ENCODE assay signal across 19 cellular contexts in genomic region chr2:525611-526010, GRCh38.
A peak's percentile ranks its signal among the peaks of the same experiment; 100 is the strongest.
DNase-seq lines count a peak whose midpoint lies in the region; ATAC-seq and TF ChIP-seq lines count a peak whose summit lies in the region.
"Had no signal": no experiment of that assay in that cellular context is flagged by ENCODE, and none has a peak within 500 bp of the region (broad histone marks: within the 10 kb centered on the region; RNA-seq: fewer than 3 reads in every experiment).

No MANE protein-coding gene starts in this region.

- H3K4me3 Mint-ChIP-seq in activated CD4-positive, alpha-beta T cell treated with anti-CD3 and anti-CD28 coated beads, Interleukin-2, amount 10 ng/mL, durations not matched to agents 7 days and 5 days: no peak overlapping the region
- H3K4me3 Mint-ChIP-seq: B cell; CD4-positive, alpha-beta T cell; CD8-positive, alpha-beta T cell had no signal

- H3K23ac ChIP-seq in IMR-90 (ENCODE audit: low read depth, low read length) (no peak overlapping the region), neuronal stem cell (ENCODE audit: low read depth, low read length, poor library complexity) (no peak overlapping the region)

- TF ChIP-seq POLR2A in IMR-90 (IDR thresholded peaks at IDR 0.05; ENCODE audit: low read depth, low read length): no peak

- H3K56ac ChIP-seq in IMR-90 (ENCODE audit: extremely low read depth, insufficient read depth, low read length): no peak overlapping the region

- no peak overlapping the region for H3K4me2 ChIP-seq in IMR-90 (ENCODE audit: low read depth, low read length)
- H3K4me2 ChIP-seq in neuronal stem cell (ENCODE audit: insufficient read depth, low read length, poor library complexity, severe bottlenecking): no peak overlapping the region
- H3K4me2 ChIP-seq: A549; BLaER1 treated with 17β-estradiol and CSF1 and Interleukin-3, amounts not matched to agents 10 nM and 100 nM had no signal

- no peak for TF ChIP-seq RAD21 in IMR-90 (IDR thresholded peaks at IDR 0.05; ENCODE audit: low read length)

- H2BK5ac ChIP-seq in IMR-90 (ENCODE audit: low read depth, low read length, poor library complexity, severe bottlenecking) (no peak overlapping the region), neuronal stem cell (ENCODE audit: low read length) (no peak overlapping the region)

- H2AK5ac ChIP-seq in IMR-90 (ENCODE audit: low read depth, low read length): no peak overlapping the region
- no peak overlapping the region for H2AK5ac ChIP-seq in neuronal stem cell (ENCODE audit: low read depth, low read length)

- CTCF ChIA-PET in activated CD4-positive, alpha-beta T cell treated with anti-CD3 and anti-CD28 coated beads, Interleukin-2, amount 10 ng/mL, durations not matched to agents 7 days and 5 days (lab: Charles Lee): no interaction called here
- CTCF ChIA-PET in IMR-90 (lab: Yijun Ruan, JAX): no interaction called here

- H3K27me3 ChIP-seq in IMR-90 (ENCODE audit: control insufficient read depth, insufficient read depth, low read length) (no peaks in the 10 kb centered on the region), neuronal stem cell (ENCODE audit: control insufficient read depth in 3 of 3, insufficient read depth in 3 of 3, low read depth in 1 of 3, low read length in 3 of 3) (peaks cover 0 to 10% (median 0%) of the 10 kb centered on the region in 3 experiments), HAP-1 (ENCODE audit: low read depth) (no peaks in the 10 kb centered on the region)
- H3K27me3 ChIP-seq: BLaER1 treated with 17β-estradiol and CSF1 and Interleukin-3, amounts not matched to agents 10 nM and 100 nM had no signal

- no TSS peak for BruUV-seq in IMR-90 (replicated peaks; lab: Mats Ljungman, UMichigan)

- H2BK12ac ChIP-seq in neuronal stem cell (ENCODE audit: low read length): no peak overlapping the region

- H3K4me1 Mint-ChIP-seq in activated CD4-positive, alpha-beta T cell treated with anti-CD3 and anti-CD28 coated beads, Interleukin-2, amount 10 ng/mL, durations not matched to agents 7 days and 5 days: no peaks in the 10 kb centered on the region
- H3K4me1 Mint-ChIP-seq: B cell had no signal

- H3K27ac ChIP-seq in IMR-90 (ENCODE audit: insufficient read depth, low read length) (no peak overlapping the region), neuronal stem cell (replicated peaks; ENCODE audit: low read length) (no peak overlapping the region)
- H3K27ac ChIP-seq: 22Rv1; A549; BLaER1 treated with 17β-estradiol and CSF1 and Interleukin-3, amounts not matched to agents 10 nM and 100 nM; C4-2B had no signal

- H3K14ac ChIP-seq in IMR-90 (replicated peaks; ENCODE audit: low read depth, low read length) (no peak overlapping the region), neuronal stem cell (ENCODE audit: low read length) (no peak overlapping the region)

- no peak overlapping the region for H4K5ac ChIP-seq in IMR-90 (ENCODE audit: low read depth, low read length)

- peak overlapping the region; percentile 28 for H2AK9ac ChIP-seq in IMR-90 (replicated peaks; ENCODE audit: low read depth, low read length, poor library complexity)

- no peak overlapping the region for H3K18ac ChIP-seq in IMR-90 (ENCODE audit: low read depth, low read length)
- peak overlapping the region; percentile 32 for H3K18ac ChIP-seq in neuronal stem cell (ENCODE audit: low read length)

- H2BK15ac ChIP-seq in IMR-90 (ENCODE audit: low read depth, low read length) (no peak overlapping the region), neuronal stem cell (ENCODE audit: low read length) (no peak overlapping the region)

- H4K8ac ChIP-seq in IMR-90 (ENCODE audit: low read depth in 2 of 2, low read length in 2 of 2): no peak overlapping the region
- no peak overlapping the region for H4K8ac ChIP-seq in neuronal stem cell (ENCODE audit: low read depth, low read length)

- intact Hi-C loops in IMR-90 (cut with micrococcal nuclease) (no loop called here), posterior vena cava (cut with DNase I) (no loop called here)

- H3K9me1 ChIP-seq in IMR-90 (ENCODE audit: insufficient read depth, low read length): no peaks in the 10 kb centered on the region

- H3K9me3 Mint-ChIP-seq in activated CD4-positive, alpha-beta T cell treated with anti-CD3 and anti-CD28 coated beads, Interleukin-2, amount 10 ng/mL, durations not matched to agents 7 days and 5 days: no peaks in the 10 kb centered on the region

- H2BK120ac ChIP-seq in IMR-90 (ENCODE audit: low read depth, low read length) (no peak overlapping the region), neuronal stem cell (ENCODE audit: low read depth, low read length) (no peak overlapping the region)

- in situ Hi-C loops in IMR-90 (cut with MboI; ENCODE audit: low sequenced_read_pairs) (no loop called here), HAP-1 (cut with MboI; ENCODE audit: low sequenced_read_pairs) (no loop called here)

- H3K9me3 ChIP-seq in IMR-90 (ENCODE audit: control insufficient read depth, insufficient read depth, low read length) (peaks cover 50% of the 10 kb centered on the region), neuronal stem cell (replicated peaks in 1 of 2; ENCODE audit: control insufficient read depth in 2 of 2, insufficient read depth in 1 of 2, low read depth in 1 of 2, low read length in 2 of 2) (peaks cover 4 to 7% of the 10 kb centered on the region in 2 donors), HAP-1 (no peaks in the 10 kb centered on the region)

- H3K4me3 ChIP-seq in IMR-90 (ENCODE audit: insufficient read depth, low read depth, low read length) (no peak overlapping the region), neuronal stem cell (ENCODE audit: low read length in 2 of 2) (no peak overlapping the region), HAP-1 (no peak overlapping the region)
- H3K4me3 ChIP-seq: A549; BLaER1 treated with 17β-estradiol and CSF1 and Interleukin-3, amounts not matched to agents 10 nM and 100 nM had no signal

- no peaks in the 10 kb centered on the region for H4K20me1 ChIP-seq in IMR-90 (ENCODE audit: insufficient read depth, low read length)
- H4K20me1 ChIP-seq: BLaER1 treated with 17β-estradiol and CSF1 and Interleukin-3, amounts not matched to agents 10 nM and 100 nM had no signal

- H3K27ac Mint-ChIP-seq in activated CD4-positive, alpha-beta T cell treated with anti-CD3 and anti-CD28 coated beads, Interleukin-2, amount 10 ng/mL, durations not matched to agents 7 days and 5 days: peak overlapping the region; percentile 31
- H3K27ac Mint-ChIP-seq: B cell; CD4-positive, alpha-beta T cell; CD8-positive, alpha-beta T cell had no signal

- no peaks in the 10 kb centered on the region for H3K36me3 ChIP-seq in IMR-90 (ENCODE audit: control insufficient read depth, insufficient read depth, low read length)
- no peaks in the 10 kb centered on the region for H3K36me3 ChIP-seq in neuronal stem cell (replicated peaks in 1 of 2; ENCODE audit: control insufficient read depth in 2 of 2, insufficient read depth in 2 of 2, low read length in 2 of 2)
- H3K36me3 ChIP-seq in HAP-1 (replicated peaks): no peaks in the 10 kb centered on the region
- H3K36me3 ChIP-seq: BLaER1 treated with 17β-estradiol and CSF1 and Interleukin-3, amounts not matched to agents 10 nM and 100 nM had no signal

- H3K36me3 Mint-ChIP-seq in activated CD4-positive, alpha-beta T cell treated with anti-CD3 and anti-CD28 coated beads, Interleukin-2, amount 10 ng/mL, durations not matched to agents 7 days and 5 days (ENCODE audit: low read depth): no peaks in the 10 kb centered on the region
- H3K36me3 Mint-ChIP-seq: CD8-positive, alpha-beta T cell had no signal

- no peak for DNase-seq in activated CD4-positive, alpha-beta T cell treated with anti-CD3 and anti-CD28 coated beads, Interleukin-2, amount 10 ng/mL, durations not matched to agents 7 days and 5 days
- no peak for DNase-seq in activated CD4-positive, alpha-beta T cell treated with anti-CD3 and anti-CD28 coated beads, Interleukin-2, amount 50 U/mL, for 4 hours
- no peak for DNase-seq in IMR-90
- no peak for DNase-seq in neuronal stem cell (ENCODE audit: low spot score)
- peak; percentile 70 for DNase-seq in posterior vena cava (ENCODE audit: low spot score)
- no peak for DNase-seq in HAP-1 (ENCODE audit: low spot score in 2 of 2)
- DNase-seq: AML-193; Caco-2; Calu3; CD4-positive, alpha-beta T cell; CD8-positive, alpha-beta T cell; DMS79 treated with DMSO at 0.1 percent for 48 hours; GF-D8 had no signal

- H3K79me1 ChIP-seq in IMR-90 (ENCODE audit: low read depth in 1 of 2, low read length in 2 of 2): no peaks in the 10 kb centered on the region
- no peaks in the 10 kb centered on the region for H3K79me1 ChIP-seq in neuronal stem cell (ENCODE audit: low read depth, low read length)

- H2BK20ac ChIP-seq in IMR-90 (ENCODE audit: low read depth, low read length): no peak overlapping the region

- H3K27me3 Mint-ChIP-seq in activated CD4-positive, alpha-beta T cell treated with anti-CD3 and anti-CD28 coated beads, Interleukin-2, amount 10 ng/mL, durations not matched to agents 7 days and 5 days: peaks cover 2% of the 10 kb centered on the region

- TF ChIP-seq CTCF in IMR-90 (conservative IDR thresholded peaks at IDR 0.05; ENCODE audit: low read depth, low read length): no peak

- H3K9ac ChIP-seq in IMR-90 (ENCODE audit: low read depth, low read length) (no peak overlapping the region), neuronal stem cell (ENCODE audit: low read depth, low read length, poor library complexity) (no peak overlapping the region)
- H3K9ac ChIP-seq: BLaER1 treated with 17β-estradiol and CSF1 and Interleukin-3, amounts not matched to agents 10 nM and 100 nM had no signal

- H3K4me1 ChIP-seq in IMR-90 (ENCODE audit: control insufficient read depth, insufficient read depth, low read length): no peaks in the 10 kb centered on the region
- H3K4me1 ChIP-seq in neuronal stem cell (ENCODE audit: control insufficient read depth in 2 of 2, insufficient read depth in 1 of 2, low read depth in 1 of 2, low read length in 2 of 2): peaks cover 10 to 11% of the 10 kb centered on the region in 2 donors
- no peaks in the 10 kb centered on the region for H3K4me1 ChIP-seq in HAP-1
- H3K4me1 ChIP-seq: A549, Caco-2 had no signal

- H3K4ac ChIP-seq in IMR-90 (ENCODE audit: low read depth, low read length): no peak overlapping the region
- no peak overlapping the region for H3K4ac ChIP-seq in neuronal stem cell (ENCODE audit: low read length)

- no peak overlapping the region for H2AFZ ChIP-seq in IMR-90 (replicated peaks; ENCODE audit: low read length, poor library complexity)
- H2AFZ ChIP-seq in neuronal stem cell (ENCODE audit: low read length): no peak overlapping the region

- dilution Hi-C loops in IMR-90 (cut with HindIII; ENCODE audit: low sequenced_read_pairs, unreplicated experiment): no loop called here

- POLR2A ChIA-PET in activated CD4-positive, alpha-beta T cell treated with anti-CD3 and anti-CD28 coated beads, Interleukin-2, amount 10 ng/mL, durations not matched to agents 7 days and 5 days (lab: Charles Lee): no interaction called here
- POLR2A ChIA-PET in IMR-90 (lab: Charles Lee; ENCODE audit: unreplicated experiment): no interaction called here

- H4K91ac ChIP-seq in IMR-90 (ENCODE audit: insufficient read depth, low read depth, low read length) (no peak overlapping the region), neuronal stem cell (ENCODE audit: low read depth, low read length, poor library complexity) (no peak overlapping the region)

- WGBS in IMR-90 (ENCODE audit: extremely low coverage in 2 of 2, insufficient read length in 1 of 2), 2 experiments: 75% methylated on average over 10 of the region's 10 CpGs; no CpG with 5 or more reads in 1 of the 2 experiments
- WGBS in neuronal stem cell (ENCODE audit: extremely low coverage in 2 of 2, insufficient read length in 2 of 2, insufficient replicate concordance in 1 of 2), 2 donors: no CpG with 5 or more reads among the region's 10 CpGs

- ATAC-seq in IMR-90 (ENCODE audit: low read depth) (no peak), HG03196 (IDR thresholded peaks at IDR 0.05; ENCODE audit: unreplicated experiment) (no peak)
- ATAC-seq: A549; CD8-positive, alpha-beta T cell had no signal
